ENCODE assay signal across 13 cellular contexts in the genomic region with DNA sequence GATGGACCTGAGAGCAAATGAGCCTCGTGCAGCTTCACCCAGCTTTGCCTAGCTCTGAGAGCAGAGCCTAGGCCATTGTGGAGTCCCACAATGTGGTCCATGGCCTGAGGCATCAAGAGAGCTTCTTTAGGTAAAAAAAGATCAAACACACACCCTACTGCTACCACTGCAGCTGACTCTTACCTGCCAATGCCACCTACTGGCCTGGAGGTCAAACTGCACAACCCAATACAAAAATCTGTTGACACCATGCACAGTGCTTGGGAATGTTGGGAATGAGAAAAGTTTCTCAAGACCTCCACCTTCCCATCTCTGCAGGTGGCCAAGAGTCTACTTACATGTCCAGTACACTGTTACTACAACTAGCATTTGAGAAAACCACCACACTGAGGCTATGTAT.
DNase-seq lines count a peak whose midpoint lies in the region; ATAC-seq, FAIRE-seq and TF ChIP-seq lines count a peak whose summit lies in the region.
"Had no signal": no experiment of that assay in that cellular context is flagged by ENCODE, and none has a peak within 500 bp of the region (broad histone marks: within the 10 kb centered on the region; RNA-seq: fewer than 3 reads in every experiment).

No MANE protein-coding gene starts in this region.

- H3K27me3 ChIP-seq in mammary epithelial cell (ENCODE audit: insufficient read depth, low read length) = no peaks in the 10 kb centered on the region

- H3K4me2 ChIP-seq in mammary epithelial cell (ENCODE audit: insufficient read depth, low read depth, low read length) = no peak overlapping the region

- peaks cover 16% of the 10 kb centered on the region for H3K36me3 Mint-ChIP-seq in natural killer cell treated with Interleukin-12 subunit alpha and Interleukin-12 subunit beta and Interleukin-15 and Interleukin-18, amount 100 ng/mL, for 72 hours
- peaks cover 83% of the 10 kb centered on the region for H3K36me3 Mint-ChIP-seq in T-cell

- intact Hi-C loops in mammary epithelial cell (cut with micrococcal nuclease) = loop anchor here (1.0 kb wide), 1 partner anchor 190 kb away; no protein-coding TSS in a partner anchor

- H3K4me1 ChIP-seq in mammary epithelial cell (ENCODE audit: insufficient read depth, low read length) = no peaks in the 10 kb centered on the region

- dilution Hi-C loops in mammary epithelial cell (cut with HindIII; ENCODE audit: low sequenced_read_pairs) = no loop called here

- CTCF ChIA-PET in mammary epithelial cell (lab: Charles Lee; ENCODE audit: low non-redundant PET) = no interaction called here
- CTCF ChIA-PET in T-cell (lab: Charles Lee) = no interaction called here

- H3K27ac ChIP-seq in mammary epithelial cell (ENCODE audit: insufficient read depth, low read depth, low read length) = no peak overlapping the region

- peaks cover 10 to 18% of the 10 kb centered on the region in 2 donors for H3K4me1 Mint-ChIP-seq in natural killer cell treated with Interleukin-12 subunit alpha and Interleukin-12 subunit beta and Interleukin-15 and Interleukin-18, amount 100 ng/mL, for 72 hours (ENCODE audit: low read depth in 2 of 2)
- H3K4me1 Mint-ChIP-seq in T-cell = peaks cover 0 to 4% (median 1%) of the 10 kb centered on the region in 3 donors
- H3K4me1 Mint-ChIP-seq: activated naive CD8-positive, alpha-beta T cell treated with anti-CD3 and anti-CD28 coated beads for 36 hours had no signal

- no TSS peak for BruUV-seq in mammary epithelial cell (replicated peaks; lab: Mats Ljungman, UMichigan)

- H3K79me2 ChIP-seq in mammary epithelial cell (ENCODE audit: insufficient read depth, low read length) = no peaks in the 10 kb centered on the region

- peaks cover 6% of the 10 kb centered on the region for H3K36me3 ChIP-seq in mammary epithelial cell (ENCODE audit: insufficient read depth, low read length)

- H3K9ac ChIP-seq in mammary epithelial cell (ENCODE audit: insufficient read depth, low read length) = no peak overlapping the region

- peaks cover 6% of the 10 kb centered on the region for H3K9me3 ChIP-seq in mammary epithelial cell (replicated peaks; ENCODE audit: insufficient read depth, low read length)

- no peaks in the 10 kb centered on the region for H3K27me3 Mint-ChIP-seq in natural killer cell treated with Interleukin-12 subunit alpha and Interleukin-12 subunit beta and Interleukin-15 and Interleukin-18, amount 100 ng/mL, for 72 hours
- H3K27me3 Mint-ChIP-seq in T-cell = no peaks in the 10 kb centered on the region
- H3K27me3 Mint-ChIP-seq: activated naive CD8-positive, alpha-beta T cell treated with anti-CD3 and anti-CD28 coated beads for 36 hours had no signal

- H3K4me3 ChIP-seq in GM12865 (ENCODE audit: low read depth, low read length) (no peak overlapping the region), mammary epithelial cell (replicated peaks in 1 of 3; ENCODE audit: insufficient read depth in 1 of 3, low read depth in 2 of 3, low read length in 3 of 3) (no peak overlapping the region)

- no peaks in the 10 kb centered on the region for H4K20me1 ChIP-seq in mammary epithelial cell (ENCODE audit: insufficient read depth, low read length)

- H3K4me3 Mint-ChIP-seq in natural killer cell treated with Interleukin-12 subunit alpha and Interleukin-12 subunit beta and Interleukin-15 and Interleukin-18, amount 100 ng/mL, for 72 hours = no peak overlapping the region
- no peak overlapping the region for H3K4me3 Mint-ChIP-seq in T-cell
- H3K4me3 Mint-ChIP-seq: activated naive CD8-positive, alpha-beta T cell treated with anti-CD3 and anti-CD28 coated beads for 36 hours had no signal

- H2AFZ ChIP-seq in mammary epithelial cell (ENCODE audit: low read depth, low read length) = no peak overlapping the region

- TF ChIP-seq CTCF in GM12865 (IDR thresholded peaks at IDR 0.05; ENCODE audit: insufficient read depth, low read depth, low read length, missing control alignments) (peak; percentile 36), mammary epithelial cell (conservative IDR thresholded peaks at IDR 0.05 in 1 of 2, IDR thresholded peaks at IDR 0.05 in 1 of 2; ENCODE audit: extremely low read depth in 1 of 2, insufficient read depth in 1 of 2, low read depth in 1 of 2, low read length in 2 of 2) (peak; percentile 49 to 55), D721Med (IDR thresholded peaks at IDR 0.05; ENCODE audit: insufficient read depth, missing control alignments) (no peak)

- peak; percentile 45 to 48 for ATAC-seq in natural killer cell treated with Interleukin-12 subunit alpha and Interleukin-12 subunit beta and Interleukin-15 and Interleukin-18, amount 100 ng/mL, for 72 hours
- ATAC-seq in T-cell (replicated peaks in 1 of 4) = no peak
- ATAC-seq: stimulated activated naive CD8-positive, alpha-beta T cell treated with anti-CD3 and anti-CD28 coated beads, Interleukin-15, Interleukin-2, amounts not matched to agents 100 U/mL and 50 U/mL, for 24 hours had no signal

- WGBS in mammary epithelial cell (ENCODE audit: low coverage, missing lambda C conversion rate) = 100% methylated on average over 1 of the region's 1 CpG

- no peak for FAIRE-seq in D721Med (lab: Jason Lieb, UNC)
- FAIRE-seq: GM19239 had no signal

- no peak for TF ChIP-seq EP300 in Ishikawa (IDR thresholded peaks at IDR 0.05; ENCODE audit: borderline replicate concordance)

- in situ Hi-C loops in mammary epithelial cell (cut with MboI; ENCODE audit: low sequenced_read_pairs in 2 of 2) = no loop called here

- peak overlapping the region in 1 of 2 donors; percentile 19 for H3K27ac Mint-ChIP-seq in natural killer cell treated with Interleukin-12 subunit alpha and Interleukin-12 subunit beta and Interleukin-15 and Interleukin-18, amount 100 ng/mL, for 72 hours
- no peak overlapping the region for H3K27ac Mint-ChIP-seq in T-cell
- H3K27ac Mint-ChIP-seq: activated naive CD8-positive, alpha-beta T cell treated with anti-CD3 and anti-CD28 coated beads for 36 hours had no signal

- no peaks in the 10 kb centered on the region for H3K9me3 Mint-ChIP-seq in natural killer cell treated with Interleukin-12 subunit alpha and Interleukin-12 subunit beta and Interleukin-15 and Interleukin-18, amount 100 ng/mL, for 72 hours
- H3K9me3 Mint-ChIP-seq in T-cell = peaks cover 4 to 9% (median 6%) of the 10 kb centered on the region in 3 donors

- POLR2A ChIA-PET in T-cell (lab: Charles Lee) = no interaction called here

- DNase-seq in GM12865 (ENCODE audit: low read depth) = no peak
- no peak for DNase-seq in mammary epithelial cell
- no peak for DNase-seq in natural killer cell treated with Interleukin-12 subunit alpha and Interleukin-12 subunit beta and Interleukin-15 and Interleukin-18, amount 100 ng/mL, for 72 hours (ENCODE audit: low spot score)
- no peak for DNase-seq in inferior parietal cortex (ENCODE audit: extremely low spot score)
- DNase-seq in D721Med (ENCODE audit: insufficient read length, low spot score) = no peak
- no peak for DNase-seq in HUDEP-2 (lab: John Stamatoyannopoulos, UW; ENCODE audit: unreplicated experiment in 76 of 76)
- DNase-seq in T-cell = no peak
- DNase-seq: activated naive CD8-positive, alpha-beta T cell treated with anti-CD3 and anti-CD28 coated beads for 36 hours; NCI-H2081; SIG-M5; stimulated activated naive CD8-positive, alpha-beta T cell treated with anti-CD3 and anti-CD28 coated beads, Interleukin-15, Interleukin-2, amounts not matched to agents 100 U/mL and 50 U/mL, for 24 hours had no signal

- peak; percentile 31 for TF ChIP-seq RAD21 in Ishikawa (IDR thresholded peaks at IDR 0.05; ENCODE audit: low read depth)

TF ChIP-seq in Ishikawa, 13 proteins besides CTCF, POLR2A, EP300 and RAD21 (continues in another document):
- TF ChIP-seq YY1 (IDR thresholded peaks at IDR 0.05; ENCODE audit: low read depth) (no peak), NFIC (IDR thresholded peaks at IDR 0.05) (no peak), FOXM1 (IDR thresholded peaks at IDR 0.05; ENCODE audit: borderline replicate concordance, low read depth) (no peak), TCF12 (IDR thresholded peaks at IDR 0.05; ENCODE audit: low read depth) (no peak), CEBPB (IDR thresholded peaks at IDR 0.05) (no peak), ZBTB7A (IDR thresholded peaks at IDR 0.05; ENCODE audit: low read depth) (no peak), TAF1 (IDR thresholded peaks at IDR 0.05; ENCODE audit: low read depth) (no peak), EGR1 (IDR thresholded peaks at IDR 0.05) (no peak)
- TF ChIP-seq, protein P1, sequence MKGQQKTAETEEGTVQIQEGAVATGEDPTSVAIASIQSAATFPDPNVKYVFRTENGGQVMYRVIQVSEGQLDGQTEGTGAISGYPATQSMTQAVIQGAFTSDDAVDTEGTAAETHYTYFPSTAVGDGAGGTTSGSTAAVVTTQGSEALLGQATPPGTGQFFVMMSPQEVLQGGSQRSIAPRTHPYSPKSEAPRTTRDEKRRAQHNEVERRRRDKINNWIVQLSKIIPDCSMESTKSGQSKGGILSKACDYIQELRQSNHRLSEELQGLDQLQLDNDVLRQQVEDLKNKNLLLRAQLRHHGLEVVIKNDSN (IDR thresholded peaks at IDR 0.05) = no peak
- TF ChIP-seq, protein P2, sequence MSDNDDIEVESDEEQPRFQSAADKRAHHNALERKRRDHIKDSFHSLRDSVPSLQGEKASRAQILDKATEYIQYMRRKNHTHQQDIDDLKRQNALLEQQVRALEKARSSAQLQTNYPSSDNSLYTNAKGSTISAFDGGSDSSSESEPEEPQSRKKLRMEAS (IDR thresholded peaks at IDR 0.05) = no peak
- TF ChIP-seq, protein P3, sequence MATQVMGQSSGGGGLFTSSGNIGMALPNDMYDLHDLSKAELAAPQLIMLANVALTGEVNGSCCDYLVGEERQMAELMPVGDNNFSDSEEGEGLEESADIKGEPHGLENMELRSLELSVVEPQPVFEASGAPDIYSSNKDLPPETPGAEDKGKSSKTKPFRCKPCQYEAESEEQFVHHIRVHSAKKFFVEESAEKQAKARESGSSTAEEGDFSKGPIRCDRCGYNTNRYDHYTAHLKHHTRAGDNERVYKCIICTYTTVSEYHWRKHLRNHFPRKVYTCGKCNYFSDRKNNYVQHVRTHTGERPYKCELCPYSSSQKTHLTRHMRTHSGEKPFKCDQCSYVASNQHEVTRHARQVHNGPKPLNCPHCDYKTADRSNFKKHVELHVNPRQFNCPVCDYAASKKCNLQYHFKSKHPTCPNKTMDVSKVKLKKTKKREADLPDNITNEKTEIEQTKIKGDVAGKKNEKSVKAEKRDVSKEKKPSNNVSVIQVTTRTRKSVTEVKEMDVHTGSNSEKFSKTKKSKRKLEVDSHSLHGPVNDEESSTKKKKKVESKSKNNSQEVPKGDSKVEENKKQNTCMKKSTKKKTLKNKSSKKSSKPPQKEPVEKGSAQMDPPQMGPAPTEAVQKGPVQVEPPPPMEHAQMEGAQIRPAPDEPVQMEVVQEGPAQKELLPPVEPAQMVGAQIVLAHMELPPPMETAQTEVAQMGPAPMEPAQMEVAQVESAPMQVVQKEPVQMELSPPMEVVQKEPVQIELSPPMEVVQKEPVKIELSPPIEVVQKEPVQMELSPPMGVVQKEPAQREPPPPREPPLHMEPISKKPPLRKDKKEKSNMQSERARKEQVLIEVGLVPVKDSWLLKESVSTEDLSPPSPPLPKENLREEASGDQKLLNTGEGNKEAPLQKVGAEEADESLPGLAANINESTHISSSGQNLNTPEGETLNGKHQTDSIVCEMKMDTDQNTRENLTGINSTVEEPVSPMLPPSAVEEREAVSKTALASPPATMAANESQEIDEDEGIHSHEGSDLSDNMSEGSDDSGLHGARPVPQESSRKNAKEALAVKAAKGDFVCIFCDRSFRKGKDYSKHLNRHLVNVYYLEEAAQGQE (IDR thresholded peaks at IDR 0.05; ENCODE audit: low read depth) = no peak

Comparison
In these comparisons a context has a peak if more than half of its experiments do, and no peak if none do; other contexts are left out.
1. ATAC-seq: peak in natural killer cell treated with Interleukin-12 subunit alpha and Interleukin-12 subunit beta and Interleukin-15 and Interleukin-18, amount 100 ng/mL, for 72 hours (2 of 2); none in T-cell (0 of 4).